In the genomic region with DNA sequence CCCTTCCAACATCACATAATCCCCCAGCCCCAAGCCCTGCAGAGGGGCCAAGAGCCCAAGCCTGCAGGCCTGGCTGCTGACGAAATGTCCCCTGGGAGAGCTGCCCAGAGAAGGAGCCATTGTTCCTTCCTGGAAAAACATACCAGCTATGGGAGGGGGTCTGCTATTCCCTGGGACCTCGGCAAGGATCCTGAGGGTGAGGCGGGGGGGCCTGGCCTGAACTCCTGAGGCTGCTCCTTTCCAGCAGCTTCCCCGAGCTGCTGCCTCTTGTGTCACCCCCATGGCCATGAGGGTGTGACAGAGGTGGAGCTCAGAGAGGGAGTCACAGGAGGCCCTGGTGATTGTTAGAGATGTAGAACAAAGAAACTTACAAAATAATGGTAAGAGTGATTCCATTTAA, we compare ENCODE assay signal across 23 cellular contexts. TPM values are rescaled to one million over a fixed set of nuclear protein-coding genes. Genes with fewer than 3 reads are reported as not detected.
DNase-seq lines count a peak whose midpoint lies in the region; ATAC-seq and TF ChIP-seq lines count a peak whose summit lies in the region.
"Had no signal": no experiment of that assay in that cellular context is flagged by ENCODE, and none has a peak within 500 bp of the region (broad histone marks: within the 10 kb centered on the region; RNA-seq: fewer than 3 reads in every experiment).

No MANE protein-coding gene starts in this region.

- peak overlapping the region; percentile 54; the same call in 1 of the 2 replicates for H2AK5ac ChIP-seq in IMR-90 (ENCODE audit: low read depth, low read length)
- no peak overlapping the region for H2AK5ac ChIP-seq in neuronal stem cell (ENCODE audit: low read depth, low read length)

- H3K9me1 ChIP-seq in IMR-90 (ENCODE audit: insufficient read depth, low read length) = peaks cover 42% of the 10 kb centered on the region

- H3K4ac ChIP-seq in IMR-90 (ENCODE audit: low read depth, low read length) = peak overlapping the region; percentile 100
- H3K4ac ChIP-seq in neuronal stem cell (ENCODE audit: low read length) = no peak overlapping the region

- TF ChIP-seq RAD21 in IMR-90 (IDR thresholded peaks at IDR 0.05; ENCODE audit: low read length) = no peak

- 0 out of 2 replicates have a peak overlapping the region, but pooled peaks have one; percentile 12 for H2BK20ac ChIP-seq in IMR-90 (ENCODE audit: low read depth, low read length)

- H2AFZ ChIP-seq in IMR-90 (replicated peaks; ENCODE audit: low read length, poor library complexity) (peak overlapping the region; percentile 18), neuronal stem cell (ENCODE audit: low read length) (no peak overlapping the region)

- no CpG with 5 or more reads among the region's 4 CpGs for WGBS in IMR-90 (ENCODE audit: extremely low coverage in 2 of 2, insufficient read length in 1 of 2), 2 experiments
- no CpG with 5 or more reads among the region's 4 CpGs for WGBS in neuronal stem cell (ENCODE audit: extremely low coverage in 2 of 2, insufficient read length in 2 of 2, insufficient replicate concordance in 1 of 2), 2 donors

- no peak overlapping the region; the same call in 2 of the 3 replicates for H2BK15ac ChIP-seq in IMR-90 (ENCODE audit: low read depth, low read length)
- H2BK15ac ChIP-seq in neuronal stem cell (ENCODE audit: low read length) = no peak overlapping the region

- DNase-seq in BE2C = peak; percentile 36
- no peak for DNase-seq in IMR-90
- DNase-seq in coronary artery (ENCODE audit: low spot score) = peak; percentile 53
- DNase-seq in neuronal stem cell (ENCODE audit: low spot score) = no peak
- DNase-seq in T-helper 2 cell treated with Interferon-gamma antibody and Interleukin-4, amounts not matched to agents 5 μg/mL and 100 μg/mL, for 36 hours (ENCODE audit: low spot score) = no peak
- DNase-seq in NCI-H510A (lab: John Stamatoyannopoulos, UW) = no peak
- no peak for DNase-seq in left lung
- DNase-seq: activated CD8-positive, alpha-beta memory T cell treated with anti-CD3 and anti-CD28 coated beads, Interleukin-2, amount 10 ng/mL, durations not matched to agents 7 days and 5 days; activated naive CD8-positive, alpha-beta T cell treated with anti-CD3 and anti-CD28 coated beads, Interleukin-2, amount 10 ng/mL, durations not matched to agents 7 days and 5 days; AML-193; COR-L47; effector CD4-positive, alpha-beta T cell; left colon; NCI-H2171; NCI-H69; OCI-M1; stimulated activated CD4-positive, alpha-beta T cell treated with anti-CD3 and anti-CD28 coated beads, Interleukin-2, amount 100 ng/mL, for 24 hours; stimulated activated naive CD8-positive, alpha-beta T cell treated with anti-CD3 and anti-CD28 coated beads, Interleukin-15, Interleukin-2, amounts not matched to agents 100 U/mL and 50 U/mL, for 24 hours; transverse colon had no signal

- CTCF ChIA-PET in IMR-90 (lab: Yijun Ruan, JAX) = no interaction called here

- no peak for TF ChIP-seq POLR2A in IMR-90 (IDR thresholded peaks at IDR 0.05; ENCODE audit: low read depth, low read length)

- peak overlapping the region; percentile 21 for H2AK9ac ChIP-seq in IMR-90 (replicated peaks; ENCODE audit: low read depth, low read length, poor library complexity)

- H3K9me3 ChIP-seq in BE2C = no peaks in the 10 kb centered on the region
- no peaks in the 10 kb centered on the region for H3K9me3 ChIP-seq in IMR-90 (ENCODE audit: control insufficient read depth, insufficient read depth, low read length)
- no peaks in the 10 kb centered on the region for H3K9me3 ChIP-seq in neuronal stem cell (replicated peaks in 1 of 2; ENCODE audit: control insufficient read depth in 2 of 2, insufficient read depth in 1 of 2, low read depth in 1 of 2, low read length in 2 of 2)
- no peaks in the 10 kb centered on the region for H3K9me3 ChIP-seq in left lung
- H3K9me3 ChIP-seq: esophagus muscularis mucosa, ovary, transverse colon had no signal

- H3K4me2 ChIP-seq in IMR-90 (ENCODE audit: low read depth, low read length) (no peak overlapping the region), neuronal stem cell (ENCODE audit: insufficient read depth, low read length, poor library complexity, severe bottlenecking) (no peak overlapping the region)

- H3K18ac ChIP-seq in IMR-90 (ENCODE audit: low read depth, low read length) (peak overlapping the region; percentile 42), neuronal stem cell (ENCODE audit: low read length) (peak overlapping the region; percentile 30)

- H3K9me3 Mint-ChIP-seq in T-helper 2 cell treated with Interferon-gamma antibody and Interleukin-4, amounts not matched to agents 5 μg/mL and 100 μg/mL, for 36 hours = no peaks in the 10 kb centered on the region
- H3K9me3 Mint-ChIP-seq: activated naive CD8-positive, alpha-beta T cell treated with anti-CD3 and anti-CD28 coated beads, Interleukin-2, amount 10 ng/mL, durations not matched to agents 7 days and 5 days; activated T-helper 2 cell treated with anti-CD3 and anti-CD28 coated beads, Interferon-gamma antibody, Interleukin-2, Interleukin-4, amounts not matched to agents 10 μg/mL and 5 μg/mL and 100 μg/mL, durations not matched to agents 14 hours and 24 hours and 36 hours had no signal

- in situ Hi-C loops in IMR-90 (cut with MboI; ENCODE audit: low sequenced_read_pairs) = no loop called here

- no peak overlapping the region for H3K4me3 Mint-ChIP-seq in T-helper 2 cell treated with Interferon-gamma antibody and Interleukin-4, amounts not matched to agents 5 μg/mL and 100 μg/mL, for 36 hours
- H3K4me3 Mint-ChIP-seq: activated CD8-positive, alpha-beta memory T cell treated with anti-CD3 and anti-CD28 coated beads, Interleukin-2, amount 10 ng/mL, durations not matched to agents 7 days and 5 days; activated naive CD8-positive, alpha-beta T cell treated with anti-CD3 and anti-CD28 coated beads, Interleukin-2, amount 10 ng/mL, durations not matched to agents 7 days and 5 days had no signal

- no peaks in the 10 kb centered on the region for H3K36me3 Mint-ChIP-seq in T-helper 2 cell treated with Interferon-gamma antibody and Interleukin-4, amounts not matched to agents 5 μg/mL and 100 μg/mL, for 36 hours (ENCODE audit: low read depth)
- H3K36me3 Mint-ChIP-seq: activated CD8-positive, alpha-beta memory T cell treated with anti-CD3 and anti-CD28 coated beads, Interleukin-2, amount 10 ng/mL, durations not matched to agents 7 days and 5 days; activated naive CD8-positive, alpha-beta T cell treated with anti-CD3 and anti-CD28 coated beads, Interleukin-2, amount 10 ng/mL, durations not matched to agents 7 days and 5 days had no signal

- H3K27me3 ChIP-seq in BE2C (no peaks in the 10 kb centered on the region), IMR-90 (ENCODE audit: control insufficient read depth, insufficient read depth, low read length) (no peaks in the 10 kb centered on the region), neuronal stem cell (ENCODE audit: control insufficient read depth in 3 of 3, insufficient read depth in 3 of 3, low read depth in 1 of 3, low read length in 3 of 3) (peaks cover 0 to 8% (median 0%) of the 10 kb centered on the region in 3 experiments), left lung (no peaks in the 10 kb centered on the region)
- H3K27me3 ChIP-seq: esophagus muscularis mucosa, ovary, transverse colon had no signal

- dilution Hi-C loops in IMR-90 (cut with HindIII; ENCODE audit: low sequenced_read_pairs, unreplicated experiment) = no loop called here

- POLR2A ChIA-PET in IMR-90 (lab: Charles Lee; ENCODE audit: unreplicated experiment) = no interaction called here

- H2BK5ac ChIP-seq in IMR-90 (ENCODE audit: low read depth, low read length, poor library complexity, severe bottlenecking) (peak overlapping the region; percentile 97), neuronal stem cell (ENCODE audit: low read length) (no peak overlapping the region)

- H4K20me1 ChIP-seq in IMR-90 (ENCODE audit: insufficient read depth, low read length) = peaks cover 26% of the 10 kb centered on the region

- H4K91ac ChIP-seq in IMR-90 (ENCODE audit: insufficient read depth, low read depth, low read length) (peak overlapping the region; percentile 59; the same call in 1 of the 2 replicates), neuronal stem cell (ENCODE audit: low read depth, low read length, poor library complexity) (no peak overlapping the region)

- H3K23ac ChIP-seq in IMR-90 (ENCODE audit: low read depth, low read length) (no peak overlapping the region; the same call in 1 of the 2 replicates), neuronal stem cell (ENCODE audit: low read depth, low read length, poor library complexity) (no peak overlapping the region)

- H3K4me1 Mint-ChIP-seq in T-helper 2 cell treated with Interferon-gamma antibody and Interleukin-4, amounts not matched to agents 5 μg/mL and 100 μg/mL, for 36 hours (ENCODE audit: low read depth) = peaks cover 12% of the 10 kb centered on the region

- TF ChIP-seq CTCF in BE2C (IDR thresholded peaks at IDR 0.05; ENCODE audit: low read depth, low read length) (no peak), IMR-90 (conservative IDR thresholded peaks at IDR 0.05; ENCODE audit: low read depth, low read length) (no peak), coronary artery (IDR thresholded peaks at IDR 0.05) (no peak), left lung (IDR thresholded peaks at IDR 0.05) (no peak)

- peaks cover 2% of the 10 kb centered on the region for H3K27me3 Mint-ChIP-seq in T-helper 2 cell treated with Interferon-gamma antibody and Interleukin-4, amounts not matched to agents 5 μg/mL and 100 μg/mL, for 36 hours (ENCODE audit: low read depth)
- H3K27me3 Mint-ChIP-seq: activated CD8-positive, alpha-beta memory T cell treated with anti-CD3 and anti-CD28 coated beads, Interleukin-2, amount 10 ng/mL, durations not matched to agents 7 days and 5 days had no signal

- H3K14ac ChIP-seq in IMR-90 (replicated peaks; ENCODE audit: low read depth, low read length) = peak overlapping the region; percentile 10; the same call in 1 of the 2 replicates
- H3K14ac ChIP-seq in neuronal stem cell (ENCODE audit: low read length) = peak overlapping the region; percentile 39

- H3K36me3 ChIP-seq in BE2C (no peaks in the 10 kb centered on the region), IMR-90 (ENCODE audit: control insufficient read depth, insufficient read depth, low read length) (peaks cover 12% of the 10 kb centered on the region), neuronal stem cell (replicated peaks in 1 of 2; ENCODE audit: control insufficient read depth in 2 of 2, insufficient read depth in 2 of 2, low read length in 2 of 2) (peaks cover 0 to 3% of the 10 kb centered on the region in 2 donors), left lung (no peaks in the 10 kb centered on the region)
- H3K36me3 ChIP-seq: ovary, transverse colon had no signal

- H3K4me1 ChIP-seq in BE2C (peaks cover 33% of the 10 kb centered on the region), IMR-90 (ENCODE audit: control insufficient read depth, insufficient read depth, low read length) (peaks cover 59% of the 10 kb centered on the region), neuronal stem cell (ENCODE audit: control insufficient read depth in 2 of 2, insufficient read depth in 1 of 2, low read depth in 1 of 2, low read length in 2 of 2) (peaks cover 23 to 28% of the 10 kb centered on the region in 2 donors), left lung (peaks cover 0 to 16% of the 10 kb centered on the region in 2 donors)

- H4K8ac ChIP-seq in IMR-90 (ENCODE audit: low read depth in 2 of 2, low read length in 2 of 2) = peak overlapping the region; percentile 98 to 100; a peak in 3 of 4 replicates
- H4K8ac ChIP-seq in neuronal stem cell (ENCODE audit: low read depth, low read length) = no peak overlapping the region

- H3K4me3 ChIP-seq in BE2C (ENCODE audit: low read depth, low read length) (no peak overlapping the region), IMR-90 (ENCODE audit: insufficient read depth, low read depth, low read length) (no peak overlapping the region), coronary artery (no peak overlapping the region), neuronal stem cell (ENCODE audit: low read length in 2 of 2) (no peak overlapping the region), left lung (no peak overlapping the region)
- H3K4me3 ChIP-seq: esophagus muscularis mucosa, ovary, transverse colon had no signal

- no TSS peak for BruUV-seq in IMR-90 (replicated peaks; lab: Mats Ljungman, UMichigan)

- H2BK120ac ChIP-seq in IMR-90 (ENCODE audit: low read depth, low read length) (peak overlapping the region; percentile 99; the same call in 1 of the 2 replicates), neuronal stem cell (ENCODE audit: low read depth, low read length) (no peak overlapping the region)

- intact Hi-C loops in IMR-90 (cut with micrococcal nuclease) (no loop called here), left lung (cut with DNase I) (no loop called here)

- H3K79me1 ChIP-seq in IMR-90 (ENCODE audit: low read depth in 1 of 2, low read length in 2 of 2) = peaks cover 57 to 95% of the 10 kb centered on the region in 2 experiments
- peaks cover 6% of the 10 kb centered on the region for H3K79me1 ChIP-seq in neuronal stem cell (ENCODE audit: low read depth, low read length)

- H3K27ac Mint-ChIP-seq in T-helper 2 cell treated with Interferon-gamma antibody and Interleukin-4, amounts not matched to agents 5 μg/mL and 100 μg/mL, for 36 hours = no peak overlapping the region
- H3K27ac Mint-ChIP-seq: activated CD8-positive, alpha-beta memory T cell treated with anti-CD3 and anti-CD28 coated beads, Interleukin-2, amount 10 ng/mL, durations not matched to agents 7 days and 5 days; activated naive CD8-positive, alpha-beta T cell treated with anti-CD3 and anti-CD28 coated beads, Interleukin-2, amount 10 ng/mL, durations not matched to agents 7 days and 5 days; activated T-helper 2 cell treated with anti-CD3 and anti-CD28 coated beads, Interferon-gamma antibody, Interleukin-2, Interleukin-4, amounts not matched to agents 10 μg/mL and 5 μg/mL and 100 μg/mL, durations not matched to agents 14 hours and 24 hours and 36 hours had no signal

- no peak overlapping the region for H3K56ac ChIP-seq in IMR-90 (ENCODE audit: extremely low read depth, insufficient read depth, low read length)

- H4K5ac ChIP-seq in IMR-90 (ENCODE audit: low read depth, low read length) = peak overlapping the region; percentile 37

- H3K9ac ChIP-seq in IMR-90 (ENCODE audit: low read depth, low read length) = no peak overlapping the region
- peak overlapping the region; percentile 21 for H3K9ac ChIP-seq in neuronal stem cell (ENCODE audit: low read depth, low read length, poor library complexity)

- ATAC-seq in IMR-90 (ENCODE audit: low read depth) = no peak
- ATAC-seq in GM19463 (IDR thresholded peaks at IDR 0.05; ENCODE audit: unreplicated experiment) = no peak
- no peak for ATAC-seq in left lung
- ATAC-seq: activated CD8-positive, alpha-beta memory T cell treated with anti-CD3 and anti-CD28 coated beads, Interleukin-2, amount 10 ng/mL, durations not matched to agents 7 days and 5 days; left colon; stimulated activated naive CD8-positive, alpha-beta T cell treated with anti-CD3 and anti-CD28 coated beads, Interleukin-15, Interleukin-2, amounts not matched to agents 100 U/mL and 50 U/mL, for 24 hours had no signal

- peak overlapping the region; percentile 41 for H3K27ac ChIP-seq in IMR-90 (ENCODE audit: insufficient read depth, low read length)
- H3K27ac ChIP-seq in coronary artery = peak overlapping the region; percentile 49 to 94
- no peak overlapping the region for H3K27ac ChIP-seq in neuronal stem cell (replicated peaks; ENCODE audit: low read length)
- H3K27ac ChIP-seq in left lung = no peak overlapping the region
- H3K27ac ChIP-seq: esophagus muscularis mucosa, ovary, transverse colon had no signal

- no peak overlapping the region for H2BK12ac ChIP-seq in neuronal stem cell (ENCODE audit: low read length)

RNA-seq across cellular contexts. Expression of gene LOXL1, which starts 12.9 kb away (rescaled TPM):
- polyA plus RNA-seq in BE2C (2012; ENCODE audit: insufficient read depth, insufficient read length, low read depth) = 42.5 TPM
- total RNA-seq in IMR-90 (2012; rRNA removed) = 146 and 148 TPM in 2 replicates
- polyA plus RNA-seq in IMR-90 (2012; rRNA removed) = 311 and 332 TPM in 2 replicates
- 118 and 403 TPM in 2 replicates for polyA plus RNA-seq in IMR-90 (2012; cell fraction: cytosol; rRNA removed)
- polyA plus RNA-seq in IMR-90 (2012; cell fraction: nucleus; rRNA removed; ENCODE audit: low replicate concordance) = 211 and 331 TPM in 2 replicates
- 67.0 TPM for polyA plus RNA-seq in neuronal stem cell (2013, experiment 1 of 2)
- polyA plus RNA-seq in neuronal stem cell (2013, experiment 2 of 2) = 68.3 TPM
- total RNA-seq in left lung = 10 to 100 TPM; 22.3 to 37.0 TPM

RNA-seq across cellular contexts. Expression of gene STOML1, which starts 53.0 kb away (rescaled TPM):
- polyA plus RNA-seq in BE2C (2012; ENCODE audit: insufficient read depth, insufficient read length, low read depth) = 41.5 TPM
- total RNA-seq in IMR-90 (2012; rRNA removed) (11.8 and 12.5 TPM in 2 replicates), left lung (10 to 100 TPM; 20.0 to 29.3 TPM)
- polyA plus RNA-seq in IMR-90 (2012; rRNA removed) = 21.2 and 25.0 TPM in 2 replicates
- polyA plus RNA-seq in IMR-90 (2012; cell fraction: cytosol; rRNA removed) = 15.0 and 22.2 TPM in 2 replicates
- polyA plus RNA-seq in IMR-90 (2012; cell fraction: nucleus; rRNA removed; ENCODE audit: low replicate concordance) = 13.0 and 29.7 TPM in 2 replicates
- 2.2 TPM for polyA plus RNA-seq in neuronal stem cell (2013, experiment 1 of 2)
- polyA plus RNA-seq in neuronal stem cell (2013, experiment 2 of 2) = 2.3 TPM

RNA-seq across cellular contexts. Expression of gene PML, which starts 55.4 kb away (rescaled TPM):
- polyA plus RNA-seq in BE2C (2012; ENCODE audit: insufficient read depth, insufficient read length, low read depth) = 54.6 TPM
- 8.8 and 10.3 TPM in 2 replicates for total RNA-seq in IMR-90 (2012; rRNA removed)
- 22.6 and 23.1 TPM in 2 replicates for polyA plus RNA-seq in IMR-90 (2012; rRNA removed)
- 28.1 and 29.3 TPM in 2 replicates for polyA plus RNA-seq in IMR-90 (2012; cell fraction: cytosol; rRNA removed)
- polyA plus RNA-seq in IMR-90 (2012; cell fraction: nucleus; rRNA removed; ENCODE audit: low replicate concordance) = 43.2 and 105 TPM in 2 replicates
- polyA plus RNA-seq in neuronal stem cell (2013, experiment 1 of 2) = 19.7 TPM
- 20.5 TPM for polyA plus RNA-seq in neuronal stem cell (2013, experiment 2 of 2)
- 10 to 100 TPM; 61.2 to 75.2 TPM for total RNA-seq in left lung

Comparison
In these comparisons a context has a peak if more than half of its experiments do, and no peak if none do; other contexts are left out.
1. DNase-seq: peak in BE2C (single experiment) and coronary artery (single experiment); none in IMR-90 (single experiment), neuronal stem cell (single experiment), T-helper 2 cell treated with Interferon-gamma antibody and Interleukin-4, amounts not matched to agents 5 μg/mL and 100 μg/mL, for 36 hours (single experiment), NCI-H510A (single experiment) and left lung (0 of 2).
2. H3K27ac ChIP-seq: peak in IMR-90 (single experiment) and coronary artery (2 of 2); none in neuronal stem cell (single experiment) and left lung (0 of 2).